In the genomic region with DNA sequence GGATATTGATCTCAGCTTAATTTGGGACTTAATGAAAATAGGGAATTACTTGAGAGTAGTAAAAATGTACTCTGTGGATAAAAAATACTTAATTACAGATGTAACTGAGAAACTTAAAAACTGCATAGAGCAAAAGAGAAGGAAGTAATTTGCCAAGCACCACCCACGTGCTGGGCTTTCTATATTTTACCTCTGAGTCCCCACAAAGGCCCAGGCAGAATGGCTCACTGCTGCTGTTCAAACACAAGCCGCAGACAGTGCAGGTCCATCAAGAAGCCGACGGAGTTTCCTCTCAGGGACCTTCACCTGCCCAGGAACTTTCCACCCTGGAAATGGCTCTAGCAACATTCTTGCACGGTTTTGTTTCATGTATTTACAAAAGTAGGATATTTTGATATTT, we compare ENCODE assay signal across 23 cellular contexts.
"Had no signal": no experiment of that assay in that cellular context is flagged by ENCODE, and none has a peak within 500 bp of the region (broad histone marks: within the 10 kb centered on the region; RNA-seq: fewer than 3 reads in every experiment).

No MANE protein-coding gene starts in this region.

- H3K27me3 Mint-ChIP-seq: type B pancreatic cell had no signal

- H3K9me3 Mint-ChIP-seq: type B pancreatic cell had no signal

- H3K9me3 ChIP-seq: testis had no signal

- H3K4me2 ChIP-seq: smooth muscle cell had no signal

- H3K4me3 Mint-ChIP-seq: activated CD4-positive, alpha-beta memory T cell treated with anti-CD3 and anti-CD28 coated beads, Interleukin-2, amount 10 ng/mL, durations not matched to agents 7 days and 5 days; activated T-helper 1 cell treated with anti-CD3 and anti-CD28 coated beads, Interleukin-12 subunit alpha, Interleukin-12 subunit beta, Interleukin-2, Interleukin-4 antibody, amounts not matched to agents 30 ng/mL and 10 ng/mL and 1 ng/mL, durations not matched to agents 14 hours and 24 hours and 36 hours; brain; dendritic cell treated with granulocyte-macrophage colony-stimulating factor and Interleukin-4, amounts not matched to agents 40 ng/mL and 50 ng/mL, for 4 days; naive B cell; type B pancreatic cell had no signal

- H3K4me3 ChIP-seq: lung, sigmoid colon, smooth muscle cell, testis, vagina had no signal

- H3K36me3 Mint-ChIP-seq: brain had no signal

- H3K27me3 ChIP-seq: sigmoid colon, testis, vagina had no signal

- H3K4me1 Mint-ChIP-seq: brain had no signal

- DNase-seq: activated CD4-positive, alpha-beta memory T cell treated with anti-CD3 and anti-CD28 coated beads, Interleukin-2, amount 10 ng/mL, durations not matched to agents 7 days and 5 days; activated CD4-positive, alpha-beta T cell treated with anti-CD3 and anti-CD28 coated beads for 48 hours; activated gamma-delta T cell treated with Interleukin-2 at 50 U/mL for 16 hours; aorta; effector CD4-positive, alpha-beta T cell; erythroblast; foreskin fibroblast; naive B cell; nucleus accumbens; sigmoid colon; stimulated activated CD4-positive, alpha-beta T cell treated with anti-CD3 and anti-CD28 coated beads, Interleukin-2, amount 100 ng/mL, for 48 hours; stimulated activated CD8-positive, alpha-beta memory T cell treated with anti-CD3 and anti-CD28 coated beads, Interleukin-4, amount 100 ng/mL, for 48 hours; stimulated activated naive CD4-positive, alpha-beta T cell had no signal

- H3K4me1 ChIP-seq: sigmoid colon, testis, vagina had no signal

- H3K27ac ChIP-seq: sigmoid colon, testis, vagina had no signal

- H3K36me3 ChIP-seq: sigmoid colon, vagina had no signal

- H3K27ac Mint-ChIP-seq: activated CD4-positive, alpha-beta memory T cell treated with anti-CD3 and anti-CD28 coated beads, Interleukin-2, amount 10 ng/mL, durations not matched to agents 7 days and 5 days; activated T-helper 1 cell treated with anti-CD3 and anti-CD28 coated beads, Interleukin-12 subunit alpha, Interleukin-12 subunit beta, Interleukin-2, Interleukin-4 antibody, amounts not matched to agents 30 ng/mL and 10 ng/mL and 1 ng/mL, durations not matched to agents 14 hours and 24 hours and 36 hours; brain; type B pancreatic cell had no signal

- ATAC-seq: activated naive CD4-positive, alpha-beta T cell treated with anti-CD3 and anti-CD28 coated beads, Interleukin-2, amount 50 U/mL, for 72 hours; left lobe of liver had no signal
